Comparison of ENCODE assay signal across 8 cellular contexts in the genomic region with DNA sequence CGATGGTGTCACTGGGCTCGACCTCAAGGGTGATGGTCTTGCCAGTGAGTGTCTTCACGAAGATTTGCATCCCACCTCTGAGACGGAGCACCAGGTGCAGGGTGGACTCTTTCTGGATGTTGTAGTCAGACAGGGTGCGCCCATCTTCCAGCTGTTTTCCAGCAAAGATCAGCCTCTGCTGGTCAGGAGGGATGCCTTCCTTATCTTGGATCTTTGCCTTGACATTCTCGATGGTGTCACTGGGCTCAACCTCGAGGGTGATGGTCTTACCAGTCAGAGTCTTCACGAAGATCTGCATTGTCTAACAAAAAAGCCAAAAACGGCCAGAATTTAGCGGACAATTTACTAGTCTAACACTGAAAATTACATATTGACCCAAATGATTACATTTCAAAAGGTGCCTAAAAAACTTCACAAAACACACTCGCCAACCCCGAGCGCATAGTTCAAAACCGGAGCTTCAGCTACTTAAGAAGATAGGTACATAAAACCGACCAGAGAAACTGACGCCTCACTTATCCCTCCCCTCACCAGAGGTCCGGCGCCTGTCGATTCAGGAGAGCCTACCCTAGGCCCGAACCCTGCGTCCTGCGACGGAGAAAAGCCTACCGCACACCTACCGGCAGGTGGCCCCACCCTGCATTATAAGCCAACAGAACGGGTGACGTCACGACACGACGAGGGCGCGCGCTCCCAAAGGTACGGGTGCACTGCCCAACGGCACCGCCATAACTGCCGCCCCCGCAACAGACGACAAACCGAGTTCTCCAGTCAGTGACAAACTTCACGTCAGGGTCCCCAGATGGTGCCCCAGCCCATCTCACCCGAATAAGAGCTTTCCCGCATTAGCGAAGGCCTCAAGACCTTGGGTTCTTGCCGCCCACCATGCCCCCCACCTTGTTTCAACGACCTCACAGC. TPM values are rescaled to one million over a fixed set of nuclear protein-coding genes. Genes with fewer than 3 reads are reported as not detected.
DNase-seq lines count a peak whose midpoint lies in the region; ATAC-seq and TF ChIP-seq lines count a peak whose summit lies in the region.

No MANE protein-coding gene starts in this region.

- peak overlapping the region; percentile 100 for H3K27ac ChIP-seq in fibroblast of lung (ENCODE audit: insufficient read depth, low read length)

- H3K36me3 Mint-ChIP-seq in neural crest cell (ENCODE audit: low read depth), result peaks cover 33% of the 10 kb centered on the region

- H2AFZ ChIP-seq in fibroblast of lung (ENCODE audit: low read length), result no peak overlapping the region

- DNase-seq in KBM-7 (peak; percentile 89), activated T-cell treated with anti-CD3 and anti-CD28 coated beads for 24 hours (ENCODE audit: low read depth) (peak; percentile 90), fibroblast of lung (ENCODE audit: low read depth in 2 of 2) (peak; percentile 68 to 75), neural crest cell (ENCODE audit: low read depth, low spot score) (peak; percentile 48), superior temporal gyrus (ENCODE audit: extremely low spot score) (peak; percentile 80), cerebellar nuclear complex (lab: John Stamatoyannopoulos, UW) (no peak)

- peak overlapping the region; percentile 100 for H3K9ac ChIP-seq in fibroblast of lung (ENCODE audit: insufficient read depth, low read length)

- no peaks in the 10 kb centered on the region for H3K9me3 Mint-ChIP-seq in neural crest cell

- in situ Hi-C loops in KBM-7 (cut with MboI; ENCODE audit: low pct_unique_long_range_greater_than_20kb, low sequenced_read_pairs), result no loop called here

- peaks cover 16% of the 10 kb centered on the region for H3K27me3 Mint-ChIP-seq in neural crest cell (ENCODE audit: low read depth)

- H3K4me1 ChIP-seq in fibroblast of lung (ENCODE audit: control insufficient read depth, extremely low read depth, insufficient read depth, low read length), result peaks cover 18% of the 10 kb centered on the region

- peak overlapping the region; percentile 90 to 97 (median 94) for H3K4me3 ChIP-seq in fibroblast of lung (replicated peaks in 1 of 4; ENCODE audit: control extremely low read depth in 1 of 4, insufficient read depth in 1 of 4, low read depth in 3 of 4, low read length in 4 of 4)

- peaks cover 79% of the 10 kb centered on the region for H3K4me1 Mint-ChIP-seq in neural crest cell

- H3K27me3 ChIP-seq in fibroblast of lung (ENCODE audit: control insufficient read depth, insufficient read depth, low read length), result no peaks in the 10 kb centered on the region

- H3K36me3 ChIP-seq in fibroblast of lung (ENCODE audit: control insufficient read depth, insufficient read depth, low read length), result peaks cover 11% of the 10 kb centered on the region

- H3K79me2 ChIP-seq in fibroblast of lung (ENCODE audit: control insufficient read depth, insufficient read depth, low read length), result peaks cover 42% of the 10 kb centered on the region

- peak overlapping the region; percentile 100 for H3K4me3 Mint-ChIP-seq in neural crest cell

- peak overlapping the region; percentile 13 for H3K4me2 ChIP-seq in fibroblast of lung (ENCODE audit: extremely low read depth, insufficient read depth, low read length)

- ATAC-seq in GM19035 (IDR thresholded peaks at IDR 0.05; ENCODE audit: unreplicated experiment) (peak; percentile 21), GM21367 (IDR thresholded peaks at IDR 0.05; ENCODE audit: unreplicated experiment) (no peak)

- peak overlapping the region; percentile 100 for H3K27ac Mint-ChIP-seq in neural crest cell (ENCODE audit: unreplicated experiment)

- TF ChIP-seq CTCF in fibroblast of lung (conservative IDR thresholded peaks at IDR 0.05 in 1 of 2, IDR thresholded peaks at IDR 0.05 in 1 of 2; ENCODE audit: low read depth in 1 of 2, low read length in 2 of 2) (peak; percentile 21 to 50), neural crest cell (conservative IDR thresholded peaks at IDR 0.05) (peak; percentile 56)

- peaks cover 6% of the 10 kb centered on the region for H4K20me1 ChIP-seq in fibroblast of lung (ENCODE audit: control insufficient read depth, extremely low read depth, insufficient read depth, low read length)

- no peaks in the 10 kb centered on the region for H3K9me3 ChIP-seq in fibroblast of lung (ENCODE audit: control insufficient read depth, insufficient read depth, low read depth, low read length)

RNA-seq across cellular contexts. Expression of gene UBC, which starts 0.7 kb away (rescaled TPM):
- total RNA-seq in fibroblast of lung (1,743 and 2,362 TPM in 2 replicates), neural crest cell (673 and 687 TPM in 2 replicates)
- 2,019 and 3,087 TPM in 2 replicates for polyA plus RNA-seq in fibroblast of lung
- 1,272 and 1,540 TPM in 2 replicates for polyA plus RNA-seq in fibroblast of lung (2012)
- 2,337 and 2,675 TPM in 2 replicates for polyA minus RNA-seq in fibroblast of lung (ENCODE audit: low replicate concordance)

RNA-seq across cellular contexts. Expression of gene SCARB1, which starts 50.1 kb away (rescaled TPM):
- total RNA-seq in fibroblast of lung (5.1 and 14.7 TPM in 2 replicates), neural crest cell (50.9 and 54.8 TPM in 2 replicates)
- 32.5 and 39.4 TPM in 2 replicates for polyA plus RNA-seq in fibroblast of lung
- polyA plus RNA-seq in fibroblast of lung (2012), result 35.6 and 39.8 TPM in 2 replicates
- 69.9 and 70.9 TPM in 2 replicates for polyA minus RNA-seq in fibroblast of lung (ENCODE audit: low replicate concordance)

Comparison
In these comparisons a context has a peak if more than half of its experiments do, and no peak if none do; other contexts are left out.
1. DNase-seq: peak in KBM-7 (single experiment), activated T-cell treated with anti-CD3 and anti-CD28 coated beads for 24 hours (single experiment), fibroblast of lung (2 of 2), neural crest cell (single experiment) and superior temporal gyrus (single experiment); none in cerebellar nuclear complex (0 of 2).